Comparison of ENCODE assay signal across 32 cellular contexts in genomic region chr10:125428054-125428453, GRCh38.
"Had no signal": no experiment of that assay in that cellular context is flagged by ENCODE, and none has a peak within 500 bp of the region (broad histone marks: within the 10 kb centered on the region; RNA-seq: fewer than 3 reads in every experiment).

No MANE protein-coding gene starts in this region.

- H3K27me3 ChIP-seq: brain microvascular endothelial cell, esophagus squamous epithelium, gastroesophageal sphincter had no signal

- H3K4me3 ChIP-seq: esophagus squamous epithelium, gastroesophageal sphincter had no signal

- H3K36me3 Mint-ChIP-seq: activated CD4-positive, alpha-beta memory T cell treated with anti-CD3 and anti-CD28 coated beads for 36 hours; activated CD8-positive, alpha-beta memory T cell treated with anti-CD3 and anti-CD28 coated beads, Interleukin-2, amount 10 ng/mL, durations not matched to agents 7 days and 5 days; activated naive CD4-positive, alpha-beta T cell treated with anti-CD3 and anti-CD28 coated beads, Interleukin-2, amount 10 ng/mL, durations not matched to agents 7 days and 5 days; activated naive CD8-positive, alpha-beta T cell had no signal

- ATAC-seq: activated CD4-positive, alpha-beta T cell treated with anti-CD3 and anti-CD28 coated beads for 36 hours; activated CD8-positive, alpha-beta memory T cell treated with anti-CD3 and anti-CD28 coated beads, Interleukin-2, amount 10 ng/mL, durations not matched to agents 7 days and 5 days; activated CD8-positive, alpha-beta T cell treated with anti-CD3 and anti-CD28 coated beads, Interleukin-2, amount 10 ng/mL, durations not matched to agents 7 days and 5 days; activated T-cell treated with anti-CD3 and anti-CD28 coated beads, Interleukin-2, amount 50 U/mL, for 72 hours; effector memory CD8-positive, alpha-beta T cell; gastroesophageal sphincter; T-helper 17 cell had no signal

- H3K9me3 ChIP-seq: esophagus squamous epithelium had no signal

- H3K36me3 ChIP-seq: brain microvascular endothelial cell, esophagus squamous epithelium, gastroesophageal sphincter had no signal

- H3K27ac Mint-ChIP-seq: activated CD4-positive, alpha-beta memory T cell treated with anti-CD3 and anti-CD28 coated beads for 36 hours; activated CD4-positive, alpha-beta T cell treated with anti-CD3 and anti-CD28 coated beads for 36 hours; activated CD4-positive, alpha-beta T cell treated with anti-CD3 and anti-CD28 coated beads, Interleukin-2, amount 10 ng/mL, durations not matched to agents 24 days and 14 days; activated CD8-positive, alpha-beta memory T cell treated with anti-CD3 and anti-CD28 coated beads, Interleukin-2, amount 10 ng/mL, durations not matched to agents 7 days and 5 days; activated CD8-positive, alpha-beta T cell treated with anti-CD3 and anti-CD28 coated beads, Interleukin-2, amount 10 ng/mL, durations not matched to agents 7 days and 5 days; activated naive CD4-positive, alpha-beta T cell treated with anti-CD3 and anti-CD28 coated beads, Interleukin-2, amount 10 ng/mL, durations not matched to agents 7 days and 5 days; activated naive CD8-positive, alpha-beta T cell; activated T-cell treated with anti-CD3 and anti-CD28 coated beads, Interleukin-2, amount 50 U/mL, for 24 hours; activated T-cell treated with anti-CD3 and anti-CD28 coated beads, Interleukin-2, amount 50 U/mL, for 72 hours; effector memory CD8-positive, alpha-beta T cell; T-helper 17 cell; T-helper 2 cell treated with Interferon-gamma antibody and Interleukin-4, amounts not matched to agents 5 μg/mL and 100 μg/mL, for 36 hours had no signal

- H3K27ac ChIP-seq: brain microvascular endothelial cell, esophagus squamous epithelium, gastroesophageal sphincter had no signal

- H3K27me3 Mint-ChIP-seq: activated CD4-positive, alpha-beta memory T cell treated with anti-CD3 and anti-CD28 coated beads for 36 hours; activated CD4-positive, alpha-beta T cell treated with anti-CD3 and anti-CD28 coated beads for 36 hours; activated CD4-positive, alpha-beta T cell treated with anti-CD3 and anti-CD28 coated beads, Interleukin-2, amount 10 ng/mL, durations not matched to agents 24 days and 14 days; activated CD8-positive, alpha-beta memory T cell treated with anti-CD3 and anti-CD28 coated beads, Interleukin-2, amount 10 ng/mL, durations not matched to agents 7 days and 5 days; activated naive CD4-positive, alpha-beta T cell treated with anti-CD3 and anti-CD28 coated beads, Interleukin-2, amount 10 ng/mL, durations not matched to agents 7 days and 5 days; activated T-cell treated with anti-CD3 and anti-CD28 coated beads, Interleukin-2, amount 50 U/mL, for 24 hours; T-helper 17 cell had no signal

- H3K9me3 Mint-ChIP-seq: activated CD4-positive, alpha-beta memory T cell treated with anti-CD3 and anti-CD28 coated beads for 36 hours; activated CD4-positive, alpha-beta T cell treated with anti-CD3 and anti-CD28 coated beads, Interleukin-2, amount 10 ng/mL, durations not matched to agents 24 days and 14 days; activated T-cell treated with anti-CD3 and anti-CD28 coated beads, Interleukin-2, amount 50 U/mL, for 24 hours; T-helper 2 cell treated with Interferon-gamma antibody and Interleukin-4, amounts not matched to agents 5 μg/mL and 100 μg/mL, for 36 hours had no signal

- FAIRE-seq: astrocyte, colon had no signal

- H3K4me1 Mint-ChIP-seq: activated CD4-positive, alpha-beta T cell treated with anti-CD3 and anti-CD28 coated beads for 36 hours; activated CD4-positive, alpha-beta T cell treated with anti-CD3 and anti-CD28 coated beads, Interleukin-2, amount 10 ng/mL, durations not matched to agents 24 days and 14 days; activated CD8-positive, alpha-beta memory T cell treated with anti-CD3 and anti-CD28 coated beads, Interleukin-2, amount 10 ng/mL, durations not matched to agents 7 days and 5 days; activated naive CD4-positive, alpha-beta T cell treated with anti-CD3 and anti-CD28 coated beads, Interleukin-2, amount 10 ng/mL, durations not matched to agents 7 days and 5 days; T-helper 17 cell had no signal

- H3K4me1 ChIP-seq: esophagus squamous epithelium, gastroesophageal sphincter had no signal

- H3K4me3 Mint-ChIP-seq: activated CD4-positive, alpha-beta memory T cell treated with anti-CD3 and anti-CD28 coated beads for 36 hours; activated CD4-positive, alpha-beta T cell treated with anti-CD3 and anti-CD28 coated beads for 36 hours; activated CD4-positive, alpha-beta T cell treated with anti-CD3 and anti-CD28 coated beads, Interleukin-2, amount 10 ng/mL, durations not matched to agents 24 days and 14 days; activated CD8-positive, alpha-beta memory T cell treated with anti-CD3 and anti-CD28 coated beads, Interleukin-2, amount 10 ng/mL, durations not matched to agents 7 days and 5 days; activated CD8-positive, alpha-beta T cell treated with anti-CD3 and anti-CD28 coated beads, Interleukin-2, amount 10 ng/mL, durations not matched to agents 7 days and 5 days; activated naive CD4-positive, alpha-beta T cell treated with anti-CD3 and anti-CD28 coated beads, Interleukin-2, amount 10 ng/mL, durations not matched to agents 7 days and 5 days; activated naive CD8-positive, alpha-beta T cell; activated T-cell treated with anti-CD3 and anti-CD28 coated beads, Interleukin-2, amount 50 U/mL, for 24 hours; activated T-cell treated with anti-CD3 and anti-CD28 coated beads, Interleukin-2, amount 50 U/mL, for 72 hours; effector memory CD8-positive, alpha-beta T cell; T-helper 17 cell; T-helper 2 cell treated with Interferon-gamma antibody and Interleukin-4, amounts not matched to agents 5 μg/mL and 100 μg/mL, for 36 hours had no signal

- DNase-seq: activated CD4-positive, alpha-beta memory T cell treated with anti-CD3 and anti-CD28 coated beads for 36 hours; activated CD4-positive, alpha-beta T cell treated with anti-CD3 and anti-CD28 coated beads for 36 hours; activated CD4-positive, alpha-beta T cell treated with anti-CD3 and anti-CD28 coated beads, Interleukin-2, amount 10 ng/mL, durations not matched to agents 24 days and 14 days; activated CD4-positive, CD25-positive, alpha-beta regulatory T cell; activated CD4-positive, CD25-positive, alpha-beta regulatory T cell treated with anti-CD3 and anti-CD28 coated beads, Interleukin-2, amount 50 U/mL, for 72 hours; activated CD8-positive, alpha-beta memory T cell treated with anti-CD3 and anti-CD28 coated beads, Interleukin-2, amount 10 ng/mL, durations not matched to agents 7 days and 5 days; activated CD8-positive, alpha-beta memory T cell treated with anti-CD3 and anti-CD28 coated beads, Interleukin-2, amount 50 U/mL, for 4 hours; activated CD8-positive, alpha-beta T cell treated with anti-CD3 and anti-CD28 coated beads, Interleukin-2, amount 10 ng/mL, durations not matched to agents 7 days and 5 days; activated gamma-delta T cell; activated naive CD4-positive, alpha-beta T cell; activated naive CD4-positive, alpha-beta T cell treated with anti-CD3 and anti-CD28 coated beads, Interleukin-2, amount 10 ng/mL, durations not matched to agents 7 days and 5 days; activated T-cell treated with anti-CD3 and anti-CD28 coated beads for 4 hours; activated T-cell treated with anti-CD3 and anti-CD28 coated beads, Interleukin-2, amount 50 U/mL, for 24 hours; activated T-cell treated with anti-CD3 and anti-CD28 coated beads, Interleukin-2, amount 50 U/mL, for 72 hours; amniotic stem cell; anterior cingulate cortex; brain microvascular endothelial cell; caudate nucleus; cortex of kidney; dermis blood vessel endothelial cell; effector CD4-positive, alpha-beta T cell; effector memory CD8-positive, alpha-beta T cell; erythroblast; esophagus squamous epithelium; foreskin melanocyte; T-helper 1 cell; T-helper 17 cell had no signal
